ENCODE assay signal across 11 cellular contexts in the genomic region with DNA sequence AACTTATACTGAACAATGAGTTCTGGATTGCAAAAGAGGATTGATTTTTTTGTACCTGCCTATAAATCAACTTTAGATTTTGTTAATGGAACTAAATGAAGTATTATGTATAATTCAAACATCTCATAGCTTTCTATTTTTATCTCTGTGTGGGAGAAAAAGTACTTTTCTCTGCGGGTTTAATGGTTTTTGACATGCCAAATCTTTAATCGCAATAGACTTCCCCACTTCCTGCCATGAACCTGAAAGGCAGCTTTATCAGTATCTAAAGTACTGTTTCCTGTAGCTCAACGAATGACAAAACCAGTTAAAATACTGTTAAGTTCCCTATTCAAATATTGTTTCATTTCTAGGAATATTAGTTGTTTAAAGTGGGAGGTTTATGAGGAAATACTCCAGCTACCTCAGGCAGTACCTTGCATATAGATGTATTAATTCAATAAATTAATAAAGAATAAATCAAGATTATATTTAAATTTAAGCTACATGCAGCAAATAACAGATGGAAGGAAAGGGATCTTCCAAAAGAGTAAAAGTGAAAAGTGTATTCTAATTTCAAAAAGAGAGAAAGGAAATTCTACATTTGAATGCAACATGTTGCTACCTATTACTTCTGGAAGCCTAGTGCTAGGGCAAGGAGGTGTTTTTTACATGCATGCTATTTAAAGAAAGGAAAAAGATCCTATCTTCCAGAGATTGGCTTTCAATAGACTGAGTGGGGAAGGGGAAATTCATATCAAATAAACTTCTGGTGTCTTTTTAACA.
DNase-seq lines count a peak whose midpoint lies in the region; ATAC-seq and TF ChIP-seq lines count a peak whose summit lies in the region.
"Had no signal": no experiment of that assay in that cellular context is flagged by ENCODE, and none has a peak within 500 bp of the region (broad histone marks: within the 10 kb centered on the region; RNA-seq: fewer than 3 reads in every experiment).

No MANE protein-coding gene starts in this region.

- H3K36me3 Mint-ChIP-seq in activated T-cell treated with anti-CD3 and anti-CD28 coated beads, Interleukin-2, amount 50 U/mL, for 4 hours (ENCODE audit: insufficient read depth): no peaks in the 10 kb centered on the region
- no peaks in the 10 kb centered on the region for H3K36me3 Mint-ChIP-seq in activated CD8-positive, alpha-beta T cell treated with anti-CD3 and anti-CD28 coated beads for 36 hours (ENCODE audit: low read depth)
- H3K36me3 Mint-ChIP-seq in stimulated activated naive CD8-positive, alpha-beta T cell treated with anti-CD3 and anti-CD28 coated beads, Interleukin-15, Interleukin-2, amounts not matched to agents 100 ng/mL and 50 ng/mL, for 24 hours (ENCODE audit: low read depth): no peaks in the 10 kb centered on the region
- H3K36me3 Mint-ChIP-seq: memory B cell had no signal

- intact Hi-C loops in activated CD8-positive, alpha-beta T cell treated with anti-CD3 and anti-CD28 coated beads for 36 hours (cut with micrococcal nuclease): no loop called here

- DNase-seq in activated T-cell treated with anti-CD3 and anti-CD28 coated beads, Interleukin-2, amount 50 U/mL, for 4 hours: no peak
- DNase-seq in activated T-cell treated with anti-CD3 and anti-CD28 coated beads, Interleukin-2, amount 50 U/mL, for 1 hour: no peak
- DNase-seq in KBM-7 (peak; percentile 88), SIG-M5 (lab: John Stamatoyannopoulos, UW) (no peak), NCI-H345 treated with DMSO at 0.1 percent for 48 hours (lab: John Stamatoyannopoulos, UW; ENCODE audit: unreplicated experiment) (no peak), midbrain (lab: John Stamatoyannopoulos, UW) (no peak)
- DNase-seq in activated CD8-positive, alpha-beta T cell treated with anti-CD3 and anti-CD28 coated beads for 36 hours: no peak
- DNase-seq: activated CD4-positive, CD25-positive, alpha-beta regulatory T cell treated with anti-CD3 and anti-CD28 coated beads, Interleukin-2, amount 50 U/mL, for 72 hours; posterior cingulate gyrus had no signal

- in situ Hi-C loops in KBM-7 (cut with MboI; ENCODE audit: low pct_unique_long_range_greater_than_20kb, low sequenced_read_pairs): no loop called here

- H3K9me3 Mint-ChIP-seq in activated T-cell treated with anti-CD3 and anti-CD28 coated beads, Interleukin-2, amount 50 U/mL, for 4 hours: no peaks in the 10 kb centered on the region
- H3K9me3 Mint-ChIP-seq in activated CD8-positive, alpha-beta T cell treated with anti-CD3 and anti-CD28 coated beads for 36 hours: no peaks in the 10 kb centered on the region
- H3K9me3 Mint-ChIP-seq in stimulated activated naive CD8-positive, alpha-beta T cell treated with anti-CD3 and anti-CD28 coated beads, Interleukin-15, Interleukin-2, amounts not matched to agents 100 ng/mL and 50 ng/mL, for 24 hours: no peaks in the 10 kb centered on the region
- H3K9me3 Mint-ChIP-seq: memory B cell had no signal

- POLR2A ChIA-PET in activated CD8-positive, alpha-beta T cell treated with anti-CD3 and anti-CD28 coated beads for 36 hours (lab: Charles Lee): no interaction called here

- peak in 1 of 2 donors; percentile 65 for ATAC-seq in activated T-cell treated with anti-CD3 and anti-CD28 coated beads, Interleukin-2, amount 50 U/mL, for 4 hours
- peak; percentile 62 for ATAC-seq in activated CD8-positive, alpha-beta T cell treated with anti-CD3 and anti-CD28 coated beads for 36 hours

- H3K27me3 Mint-ChIP-seq in activated T-cell treated with anti-CD3 and anti-CD28 coated beads, Interleukin-2, amount 50 U/mL, for 4 hours (ENCODE audit: low read depth): no peaks in the 10 kb centered on the region
- H3K27me3 Mint-ChIP-seq in activated CD8-positive, alpha-beta T cell treated with anti-CD3 and anti-CD28 coated beads for 36 hours: no peaks in the 10 kb centered on the region
- no peaks in the 10 kb centered on the region for H3K27me3 Mint-ChIP-seq in stimulated activated naive CD8-positive, alpha-beta T cell treated with anti-CD3 and anti-CD28 coated beads, Interleukin-15, Interleukin-2, amounts not matched to agents 100 ng/mL and 50 ng/mL, for 24 hours

- H3K27ac Mint-ChIP-seq in activated CD8-positive, alpha-beta T cell treated with anti-CD3 and anti-CD28 coated beads for 36 hours: peak overlapping the region; percentile 92
- peak overlapping the region; percentile 83 for H3K27ac Mint-ChIP-seq in stimulated activated naive CD8-positive, alpha-beta T cell treated with anti-CD3 and anti-CD28 coated beads, Interleukin-15, Interleukin-2, amounts not matched to agents 100 ng/mL and 50 ng/mL, for 24 hours
- H3K27ac Mint-ChIP-seq: memory B cell had no signal

- CTCF ChIA-PET in activated CD8-positive, alpha-beta T cell treated with anti-CD3 and anti-CD28 coated beads for 36 hours (lab: Charles Lee): interaction anchor here (0.7 to 1.6 kb wide), 4 partner anchors 8 to 113 kb away, joined by 3 to 5 read pairs (median 4); no protein-coding TSS in a partner anchor

- peaks cover 33% of the 10 kb centered on the region for H3K4me1 Mint-ChIP-seq in activated T-cell treated with anti-CD3 and anti-CD28 coated beads, Interleukin-2, amount 50 U/mL, for 4 hours (ENCODE audit: low read depth)
- peaks cover 45% of the 10 kb centered on the region for H3K4me1 Mint-ChIP-seq in activated CD8-positive, alpha-beta T cell treated with anti-CD3 and anti-CD28 coated beads for 36 hours (ENCODE audit: low read depth)
- H3K4me1 Mint-ChIP-seq in stimulated activated naive CD8-positive, alpha-beta T cell treated with anti-CD3 and anti-CD28 coated beads, Interleukin-15, Interleukin-2, amounts not matched to agents 100 ng/mL and 50 ng/mL, for 24 hours (ENCODE audit: low read depth): peaks cover 43% of the 10 kb centered on the region
- H3K4me1 Mint-ChIP-seq: memory B cell had no signal

- H3K4me3 Mint-ChIP-seq in activated T-cell treated with anti-CD3 and anti-CD28 coated beads, Interleukin-2, amount 50 U/mL, for 4 hours: peak overlapping the region; percentile 40
- peak overlapping the region; percentile 47 for H3K4me3 Mint-ChIP-seq in activated CD8-positive, alpha-beta T cell treated with anti-CD3 and anti-CD28 coated beads for 36 hours
- peak overlapping the region; percentile 48 for H3K4me3 Mint-ChIP-seq in stimulated activated naive CD8-positive, alpha-beta T cell treated with anti-CD3 and anti-CD28 coated beads, Interleukin-15, Interleukin-2, amounts not matched to agents 100 ng/mL and 50 ng/mL, for 24 hours
- H3K4me3 Mint-ChIP-seq: memory B cell had no signal

- TF ChIP-seq CTCF in activated CD8-positive, alpha-beta T cell treated with anti-CD3 and anti-CD28 coated beads for 36 hours (IDR thresholded peaks at IDR 0.05): no peak
